Comparison of ENCODE assay signal across 8 cellular contexts in the genomic region with DNA sequence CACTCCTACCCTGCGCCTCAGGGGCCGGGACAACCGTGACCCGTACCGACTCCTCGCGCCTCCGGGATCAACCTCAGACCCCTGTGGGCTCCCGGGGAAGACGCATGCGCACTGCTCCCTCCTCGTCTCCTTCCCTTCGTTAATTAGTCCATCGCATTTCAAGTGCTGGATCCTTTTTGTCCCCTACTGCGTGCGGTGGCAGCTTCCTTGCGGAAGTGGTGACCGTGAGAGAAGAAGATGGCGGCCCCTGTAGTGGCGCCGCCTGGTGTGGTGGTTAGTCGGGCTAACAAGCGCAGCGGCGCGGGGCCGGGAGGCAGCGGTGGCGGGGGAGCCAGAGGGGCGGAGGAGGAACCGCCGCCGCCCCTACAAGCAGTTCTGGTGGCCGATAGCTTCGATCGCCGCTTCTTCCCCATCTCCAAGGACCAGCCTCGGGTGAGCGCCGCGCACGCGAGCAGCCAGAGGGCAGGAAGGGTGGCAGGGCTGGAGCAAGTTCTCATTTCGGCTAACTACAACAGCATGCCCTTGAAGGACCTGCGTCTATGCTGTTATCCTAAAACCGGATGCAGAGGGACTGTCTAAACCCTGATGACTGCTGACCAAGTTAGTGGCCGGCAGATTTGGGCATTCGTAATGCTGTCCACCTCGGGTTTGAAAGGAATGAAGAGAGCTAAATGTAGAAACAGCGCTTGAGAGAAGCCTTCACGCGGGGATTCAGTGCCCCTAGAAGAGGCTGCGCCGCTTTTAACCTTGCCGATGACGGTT. TPM values are rescaled to one million over a fixed set of nuclear protein-coding genes. Genes with fewer than 3 reads are reported as not detected.
DNase-seq lines count a peak whose midpoint lies in the region; ATAC-seq and TF ChIP-seq lines count a peak whose summit lies in the region.

Gene EIF2B5 (plus strand): TSS at position 210 of the 762 bp plus-strand sequence. CDS start 28 bp downstream, at position 238.

- peak; percentile 44 for TF ChIP-seq CTCF in kidney epithelial cell (IDR thresholded peaks at IDR 0.05; ENCODE audit: insufficient read depth, low read length, poor library complexity, severe bottlenecking)

- peak within 1 kb of the TSS; percentile 83 for H3K4me3 ChIP-seq in kidney epithelial cell (ENCODE audit: low read depth, low read length)

- H3K36me3 ChIP-seq in kidney epithelial cell (ENCODE audit: control insufficient read depth, insufficient read depth, low read length): no peaks in the 10 kb centered on the region

- no peaks in the 10 kb centered on the region for H3K27me3 ChIP-seq in kidney epithelial cell (ENCODE audit: control insufficient read depth, insufficient read depth, low read length)

- ATAC-seq in GM19043 (IDR thresholded peaks at IDR 0.05; ENCODE audit: low read depth, unreplicated experiment) (peak; percentile 87), HG03378 (IDR thresholded peaks at IDR 0.05; ENCODE audit: unreplicated experiment) (peak; percentile 84)

- peak; percentile 96 for DNase-seq in Ammon's horn (ENCODE audit: low spot score)
- DNase-seq in NCI-H460 (ENCODE audit: extremely low read depth, low read depth): peak; percentile 89
- DNase-seq in activated CD4-positive, alpha-beta T cell treated with anti-CD3 and anti-CD28 coated beads for 1 hour: peak; percentile 79
- peak; percentile 89 for DNase-seq in cerebellum (ENCODE audit: low spot score)
- peak; percentile 76 for DNase-seq in kidney epithelial cell (ENCODE audit: low read depth)
- DNase-seq in stimulated activated CD4-positive, alpha-beta T cell treated with anti-CD3 and anti-CD28 coated beads, Interleukin-1b, Interleukin-23, amount 100 ng/mL, for 24 hours (ENCODE audit: low read depth in 4 of 4, low spot score in 1 of 4): peak; percentile 64 to 83 (median 76)

RNA-seq across cellular contexts. Expression of gene EIF2B5, which starts in this region (rescaled TPM):
- 32.0 and 33.3 TPM in 2 replicates for total RNA-seq in NCI-H460 (2014; rRNA removed; shearing (Covaris generic))
- polyA plus RNA-seq in NCI-H460 (2014; cell fraction: nucleus; rRNA removed): 106 and 114 TPM in 2 replicates
- total RNA-seq in cerebellum: 34.6 TPM
- 28.8 and 33.8 TPM in 2 replicates for total RNA-seq in kidney epithelial cell

Comparison
In these comparisons a context has a peak if more than half of its experiments do, and no peak if none do; other contexts are left out.
1. Peak in every context shown above with its lines: DNase-seq, ATAC-seq and H3K4me3 ChIP-seq.